8 cellular contexts compared by ENCODE assay signal in the genomic region with DNA sequence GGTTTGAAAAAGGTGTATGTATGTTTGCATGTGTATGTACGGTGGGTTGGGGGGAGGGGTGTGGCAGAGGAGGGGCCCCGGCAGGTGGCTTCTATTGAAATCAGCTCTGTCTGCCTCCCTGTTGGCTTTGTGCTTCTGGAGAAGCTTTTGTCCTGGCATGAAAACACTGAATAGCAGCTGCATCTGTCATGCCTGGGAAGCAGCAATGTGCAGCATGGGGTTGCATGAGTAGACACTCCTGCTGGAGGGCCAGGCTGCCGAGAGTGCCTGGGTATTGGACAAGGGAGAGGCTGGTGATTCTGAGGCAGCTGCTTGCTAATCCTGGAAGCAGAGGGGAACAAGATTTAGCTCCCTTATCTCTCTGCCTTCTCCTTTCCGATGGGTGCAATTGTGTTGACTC. TPM values are rescaled to one million over a fixed set of nuclear protein-coding genes. Genes with fewer than 3 reads are reported as not detected.
DNase-seq lines count a peak whose midpoint lies in the region; ATAC-seq and TF ChIP-seq lines count a peak whose summit lies in the region.

No MANE protein-coding gene starts in this region.

- peak; percentile 74 for DNase-seq in Ammon's horn (ENCODE audit: low spot score)
- DNase-seq in NCI-H1436 (lab: John Stamatoyannopoulos, UW) = peak; percentile 85
- DNase-seq in ascending aorta (ENCODE audit: low spot score in 2 of 2) = peak in 1 of 2 donors; percentile 76
- DNase-seq in lower lobe of right lung = no peak
- no peak for DNase-seq in RKO (ENCODE audit: low spot score)
- DNase-seq in islet precursor cell = no peak
- DNase-seq in NOMO-1 treated with DMSO at 0.1 percent for 48 hours (lab: John Stamatoyannopoulos, UW; ENCODE audit: unreplicated experiment) = no peak

- H3K27me3 ChIP-seq in ascending aorta (no peaks in the 10 kb centered on the region), lower lobe of right lung (ENCODE audit: low read depth) (no peaks in the 10 kb centered on the region)

- no peak for TF ChIP-seq CTCF in ascending aorta (IDR thresholded peaks at IDR 0.05)
- TF ChIP-seq CTCF in lower lobe of right lung (IDR thresholded peaks at IDR 0.05) = no peak

- H3K4me3 ChIP-seq in ascending aorta = peak overlapping the region in 1 of 2 donors; percentile 10
- H3K4me3 ChIP-seq in lower lobe of right lung = no peak overlapping the region

- H3K36me3 ChIP-seq in ascending aorta (no peaks in the 10 kb centered on the region), lower lobe of right lung (no peaks in the 10 kb centered on the region)

- intact Hi-C loops in ascending aorta (cut with DNase I) (no loop called here), lower lobe of right lung (cut with DNase I) (no loop called here)

- ATAC-seq in lower lobe of right lung = peak; percentile 40 to 48
- no peak for ATAC-seq in HG02588 (IDR thresholded peaks at IDR 0.05; ENCODE audit: unreplicated experiment)

- H3K4me1 ChIP-seq in ascending aorta (peaks cover 25 to 50% of the 10 kb centered on the region in 2 donors), lower lobe of right lung (peaks cover 91% of the 10 kb centered on the region)

- peak overlapping the region; percentile 74 to 75 for H3K27ac ChIP-seq in ascending aorta
- H3K27ac ChIP-seq in lower lobe of right lung = no peak overlapping the region

- H3K9me3 ChIP-seq in ascending aorta (no peaks in the 10 kb centered on the region), lower lobe of right lung (no peaks in the 10 kb centered on the region)

RNA-seq across cellular contexts. Expression of gene MAPKAPK2, which starts 20.5 kb away (rescaled TPM):
- total RNA-seq in ascending aorta (35.3 TPM), lower lobe of right lung (87.0 TPM)

Comparison
In these comparisons a context has a peak if more than half of its experiments do, and no peak if none do; other contexts are left out.
1. DNase-seq: peak in Ammon's horn (single experiment) and NCI-H1436 (single experiment); none in lower lobe of right lung (single experiment), RKO (single experiment), islet precursor cell (single experiment) and NOMO-1 treated with DMSO at 0.1 percent for 48 hours (single experiment).